In the genomic region with DNA sequence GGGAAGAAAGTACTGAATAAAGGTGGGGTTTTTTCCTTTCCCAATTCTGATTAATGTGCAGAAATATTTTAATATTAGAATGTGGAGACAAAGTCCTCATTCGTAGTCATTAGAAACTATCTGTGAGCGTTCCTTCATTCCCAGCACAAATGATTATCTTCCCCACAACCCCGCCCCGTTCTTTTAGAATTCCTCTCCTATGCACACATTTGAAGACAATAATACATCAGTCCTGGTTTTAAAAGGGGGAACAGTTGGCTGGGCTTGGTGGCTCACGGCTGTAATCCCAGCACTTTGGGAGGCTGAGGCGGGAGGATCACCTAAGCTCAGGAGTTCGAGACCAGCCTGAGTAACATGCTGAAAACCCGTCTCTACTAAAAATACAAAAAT, we compare ENCODE assay signal across 8 cellular contexts. TPM values are rescaled to one million over a fixed set of nuclear protein-coding genes. Genes with fewer than 3 reads are reported as not detected.
DNase-seq lines count a peak whose midpoint lies in the region; ATAC-seq and TF ChIP-seq lines count a peak whose summit lies in the region.

No MANE protein-coding gene starts in this region.

- H2AFZ ChIP-seq in Karpas-422 (ENCODE audit: low read length): no peak overlapping the region

- peak overlapping the region; percentile 93 for H3K27ac Mint-ChIP-seq in central memory CD8-positive, alpha-beta T cell (ENCODE audit: low read depth)
- H3K27ac Mint-ChIP-seq in naive thymus-derived CD4-positive, alpha-beta T cell: peak overlapping the region; percentile 95 to 99 (median 98)

- H3K4me2 ChIP-seq in Karpas-422 (ENCODE audit: low read depth, low read length, poor library complexity, severe bottlenecking): peak overlapping the region; percentile 100

- TF ChIP-seq CTCF in BJ (IDR thresholded peaks at IDR 0.05; ENCODE audit: insufficient read depth, low read depth, low read length): no peak

- CTCF ChIA-PET in BJ (lab: Yijun Ruan, JAX): interaction anchor here (0.8 to 2.8 kb wide), 5 partner anchors 14 to 216 kb away, joined by 4 to 17 read pairs (median 5); partner anchors contain the start of gene TMCO1
- CTCF ChIA-PET in naive thymus-derived CD4-positive, alpha-beta T cell (lab: Charles Lee): interaction anchor here (1.2 kb wide), 1 partner anchor 15 kb away, joined by 3 read pairs; no protein-coding TSS in a partner anchor

- H3K36me3 ChIP-seq in BJ (ENCODE audit: control insufficient read depth, insufficient read depth, low read length) (no peaks in the 10 kb centered on the region), Karpas-422 (ENCODE audit: insufficient read depth, low read length) (peaks cover 10% of the 10 kb centered on the region)
- H3K36me3 ChIP-seq in naive thymus-derived CD4-positive, alpha-beta T cell (ENCODE audit: control insufficient read depth in 2 of 3, insufficient read depth in 3 of 3, low read length in 3 of 3): peaks cover 0 to 3% (median 0%) of the 10 kb centered on the region in 3 experiments

- H3K9me2 ChIP-seq in Karpas-422 (replicated peaks; ENCODE audit: insufficient read depth, low read length): no peaks in the 10 kb centered on the region

- ATAC-seq in central memory CD8-positive, alpha-beta T cell (replicated peaks; ENCODE audit: extremely low read depth, poor library complexity, severe bottlenecking): no peak
- ATAC-seq in naive thymus-derived CD4-positive, alpha-beta T cell: no peak
- ATAC-seq in left lobe of liver (no peak), GM19452 (IDR thresholded peaks at IDR 0.05; ENCODE audit: unreplicated experiment) (no peak)

- H4K20me1 ChIP-seq in Karpas-422 (ENCODE audit: insufficient read depth, low read depth, low read length): no peaks in the 10 kb centered on the region

- H3K9me3 Mint-ChIP-seq in central memory CD8-positive, alpha-beta T cell: no peaks in the 10 kb centered on the region
- no peaks in the 10 kb centered on the region for H3K9me3 Mint-ChIP-seq in naive thymus-derived CD4-positive, alpha-beta T cell

- POLR2A ChIA-PET in BJ (lab: Charles Lee): interaction anchor here (0.6 kb wide), 1 partner anchor 223 kb away, joined by 10 read pairs; no protein-coding TSS in a partner anchor
- POLR2A ChIA-PET in naive thymus-derived CD4-positive, alpha-beta T cell (lab: Charles Lee): interaction anchor here (0.7 to 1.8 kb wide), 5 partner anchors 10 to 199 kb away, joined by 3 to 19 read pairs (median 11); partner anchors contain the start of genes MGST3 and TMCO1

- H3K36me3 Mint-ChIP-seq in central memory CD8-positive, alpha-beta T cell (ENCODE audit: insufficient read depth): peaks cover 18% of the 10 kb centered on the region
- peaks cover 0 to 20% (median 12%) of the 10 kb centered on the region in 5 donors for H3K36me3 Mint-ChIP-seq in naive thymus-derived CD4-positive, alpha-beta T cell

- no peaks in the 10 kb centered on the region for H3K27me3 Mint-ChIP-seq in central memory CD8-positive, alpha-beta T cell
- peaks cover 0 to 2% (median 0%) of the 10 kb centered on the region in 5 donors for H3K27me3 Mint-ChIP-seq in naive thymus-derived CD4-positive, alpha-beta T cell

- H3K4me1 Mint-ChIP-seq in central memory CD8-positive, alpha-beta T cell: peaks cover 28% of the 10 kb centered on the region
- H3K4me1 Mint-ChIP-seq in naive thymus-derived CD4-positive, alpha-beta T cell: peaks cover 15 to 42% (median 35%) of the 10 kb centered on the region in 7 donors

- H3K4me1 ChIP-seq in Karpas-422 (ENCODE audit: low read length): peaks cover 16% of the 10 kb centered on the region
- H3K4me1 ChIP-seq in naive thymus-derived CD4-positive, alpha-beta T cell (ENCODE audit: control insufficient read depth in 2 of 2, insufficient read depth in 2 of 2, low read length in 2 of 2): peaks cover 14 to 18% of the 10 kb centered on the region in 2 donors

- intact Hi-C loops in naive thymus-derived CD4-positive, alpha-beta T cell (cut with micrococcal nuclease): loop anchor here (1.0 to 5.0 kb wide), 4 partner anchors 19 to 1180 kb away; partner anchors contain the start of genes MGST3 (in 1 of the 2), TADA1 (in 1 of the 2) and TMCO1 (in 1 of the 2)

- no peaks in the 10 kb centered on the region for H3K9me3 ChIP-seq in Karpas-422 (ENCODE audit: low read length)
- no peaks in the 10 kb centered on the region for H3K9me3 ChIP-seq in naive thymus-derived CD4-positive, alpha-beta T cell (ENCODE audit: control insufficient read depth in 2 of 3, low read length in 3 of 3)

- H3K4me3 ChIP-seq in BJ (ENCODE audit: low read depth, low read length): peak overlapping the region; percentile 63
- peak overlapping the region; percentile 92 for H3K4me3 ChIP-seq in Karpas-422 (ENCODE audit: low read length)
- peak overlapping the region; percentile 96 for H3K4me3 ChIP-seq in naive thymus-derived CD4-positive, alpha-beta T cell (ENCODE audit: low read length)

- no peak for DNase-seq in BJ (ENCODE audit: low read depth)
- DNase-seq in Karpas-422: no peak
- DNase-seq in central memory CD8-positive, alpha-beta T cell (ENCODE audit: low spot score in 2 of 2): no peak
- DNase-seq in naive thymus-derived CD4-positive, alpha-beta T cell: no peak
- no peak for DNase-seq in stimulated activated CD4-positive, alpha-beta T cell treated with anti-CD3 and anti-CD28 coated beads, Interleukin-12 subunit alpha, Interleukin-12 subunit beta, amount 100 ng/mL, for 4 hours
- no peak for DNase-seq in HPDE6-E6E7 (ENCODE audit: extremely low spot score)
- DNase-seq in left lobe of liver (ENCODE audit: low spot score): no peak

- H3K27me3 ChIP-seq in BJ (ENCODE audit: control insufficient read depth, insufficient read depth, low read length) (peaks cover 3% of the 10 kb centered on the region; the same call in 1 of the 2 replicates), Karpas-422 (ENCODE audit: low read length) (no peaks in the 10 kb centered on the region)
- H3K27me3 ChIP-seq in naive thymus-derived CD4-positive, alpha-beta T cell (ENCODE audit: control insufficient read depth in 2 of 2, insufficient read depth in 2 of 2, low read length in 2 of 2): no peaks in the 10 kb centered on the region

- H3K4me3 Mint-ChIP-seq in central memory CD8-positive, alpha-beta T cell: peak overlapping the region; percentile 95
- peak overlapping the region; percentile 95 to 100 (median 99) for H3K4me3 Mint-ChIP-seq in naive thymus-derived CD4-positive, alpha-beta T cell

- H3K27ac ChIP-seq in Karpas-422 (ENCODE audit: low read length): no peak overlapping the region
- peak overlapping the region; percentile 91 for H3K27ac ChIP-seq in naive thymus-derived CD4-positive, alpha-beta T cell (ENCODE audit: low read depth, low read length)

- H3K79me2 ChIP-seq in Karpas-422 (ENCODE audit: low read length): peaks cover 42% of the 10 kb centered on the region

- H3K9ac ChIP-seq in Karpas-422 (ENCODE audit: low read length): peak overlapping the region; percentile 89

RNA-seq across cellular contexts. Expression of gene ALDH9A1, which starts 0.9 kb away (rescaled TPM):
- polyA plus RNA-seq in BJ (2011; rRNA removed): 43.8 and 71.7 TPM in 2 replicates
- 27.1 and 28.8 TPM in 2 replicates for polyA minus RNA-seq in BJ (2011; rRNA and poly(A)+ RNA removed)
- total RNA-seq in Karpas-422 (2014; rRNA removed; shearing (Covaris generic); ENCODE audit: low replicate concordance): 45.1 and 51.7 TPM in 2 replicates
- 10 to 100 TPM; 25.0 to 46.0 (median 40.5) TPM for total RNA-seq in naive thymus-derived CD4-positive, alpha-beta T cell
- 10 to 100 TPM; 74.1 to 88.4 TPM for polyA plus RNA-seq in naive thymus-derived CD4-positive, alpha-beta T cell
- total RNA-seq in left lobe of liver: 104 TPM
